In genomic region chr6:87912102-87912501, GRCh38 we compare ENCODE assay signal across 36 cellular contexts.
"Had no signal": no experiment of that assay in that cellular context is flagged by ENCODE, and none has a peak within 500 bp of the region (broad histone marks: within the 10 kb centered on the region; RNA-seq: fewer than 3 reads in every experiment).

No MANE protein-coding gene starts in this region.

- H3K27me3 ChIP-seq: body of pancreas, brain microvascular endothelial cell, breast epithelium had no signal

- H3K4me1 ChIP-seq: adrenal gland, body of pancreas, breast epithelium had no signal

- DNase-seq: activated B cell treated with CpG ODN at 0.5 μM for 24 hours; activated CD4-positive, alpha-beta memory T cell treated with anti-CD3 and anti-CD28 coated beads for 36 hours; activated CD4-positive, alpha-beta T cell treated with anti-CD3 and anti-CD28 coated beads for 4 hours; activated CD4-positive, alpha-beta T cell treated with anti-CD3 and anti-CD28 coated beads, Interleukin-2, amount 10 ng/mL, durations not matched to agents 24 days and 14 days; activated CD4-positive, alpha-beta T cell treated with anti-CD3 and anti-CD28 coated beads, Interleukin-2, amount 50 U/mL, for 1 hour; activated CD4-positive, alpha-beta T cell treated with anti-CD3 and anti-CD28 coated beads, Interleukin-2, amount 50 U/mL, for 4 hours; activated CD4-positive, CD25-positive, alpha-beta regulatory T cell treated with anti-CD3 and anti-CD28 coated beads, Interleukin-2, amount 50 U/mL, for 72 hours; activated CD8-positive, alpha-beta memory T cell treated with anti-CD3 and anti-CD28 coated beads, Interleukin-2, amount 50 U/mL, for 4 hours; activated CD8-positive, alpha-beta T cell treated with anti-CD3 and anti-CD28 coated beads for 36 hours; activated effector memory CD4-positive, alpha-beta T cell treated with anti-CD3 and anti-CD28 coated beads, Interleukin-2, amount 50 U/mL, for 16 hours; activated gamma-delta T cell treated with Interleukin-2 at 50 U/mL for 16 hours; activated naive CD4-positive, alpha-beta T cell; activated naive CD4-positive, alpha-beta T cell treated with anti-CD3 and anti-CD28 coated beads for 36 hours; activated naive CD4-positive, alpha-beta T cell treated with anti-CD3 and anti-CD28 coated beads, Interleukin-2, amount 50 U/mL, for 16 hours; activated naive CD8-positive, alpha-beta T cell treated with anti-CD3 and anti-CD28 coated beads for 36 hours; activated T-cell treated with anti-CD3 and anti-CD28 coated beads for 4 hours; activated T-cell treated with anti-CD3 and anti-CD28 coated beads, Interleukin-2, amount 50 U/mL, for 1 hour; activated T-cell treated with anti-CD3 and anti-CD28 coated beads, Interleukin-2, amount 50 U/mL, for 4 hours; activated T-cell treated with anti-CD3 and anti-CD28 coated beads, Interleukin-2, amount 50 U/mL, for 72 hours; adrenal gland; amniotic stem cell; aorta; body of pancreas; brain microvascular endothelial cell; central memory CD4-positive, alpha-beta T cell; T-helper 9 cell had no signal

- ATAC-seq: activated CD8-positive, alpha-beta T cell treated with anti-CD3 and anti-CD28 coated beads for 36 hours; activated naive CD4-positive, alpha-beta T cell treated with anti-CD3 and anti-CD28 coated beads, Interleukin-2, amount 50 U/mL, for 72 hours; activated T-cell treated with anti-CD3 and anti-CD28 coated beads, Interleukin-2, amount 50 U/mL, for 4 hours; activated T-cell treated with anti-CD3 and anti-CD28 coated beads, Interleukin-2, amount 50 U/mL, for 72 hours; activated T-helper 17 cell treated with anti-CD3 and anti-CD28 coated beads, Interleukin-2, amount 50 U/mL, for 72 hours; body of pancreas had no signal

- H3K27ac ChIP-seq: adrenal gland, body of pancreas, brain microvascular endothelial cell, breast epithelium, coronary artery, VCaP had no signal

- H3K4me3 ChIP-seq: adrenal gland, body of pancreas, breast epithelium, coronary artery had no signal

- H3K27ac Mint-ChIP-seq: activated B cell treated with CpG ODN at 0.5 μM for 24 hours; activated CD4-positive, alpha-beta memory T cell treated with anti-CD3 and anti-CD28 coated beads for 36 hours; activated CD4-positive, alpha-beta T cell treated with anti-CD3 and anti-CD28 coated beads, Interleukin-2, amount 10 ng/mL, durations not matched to agents 24 days and 14 days; activated CD8-positive, alpha-beta T cell treated with anti-CD3 and anti-CD28 coated beads for 36 hours; activated naive CD4-positive, alpha-beta T cell treated with anti-CD3 and anti-CD28 coated beads for 36 hours; activated naive CD4-positive, alpha-beta T cell treated with anti-CD3 and anti-CD28 coated beads, Interleukin-2, amount 50 U/mL, for 72 hours; activated naive CD8-positive, alpha-beta T cell treated with anti-CD3 and anti-CD28 coated beads for 36 hours; activated T-cell treated with anti-CD3 and anti-CD28 coated beads, Interleukin-2, amount 50 U/mL, for 72 hours; activated T-helper 1 cell treated with anti-CD3 and anti-CD28 coated beads, Interleukin-12 subunit alpha, Interleukin-12 subunit beta, Interleukin-2, Interleukin-4 antibody, amounts not matched to agents 30 ng/mL and 10 ng/mL and 1 ng/mL, durations not matched to agents 14 hours and 24 hours and 36 hours; activated T-helper 17 cell treated with anti-CD3 and anti-CD28 coated beads, Interleukin-2, amount 50 U/mL, for 72 hours; T-helper 2 cell treated with Interferon-gamma antibody and Interleukin-4, amounts not matched to agents 5 μg/mL and 100 μg/mL, for 36 hours had no signal

- H3K27me3 Mint-ChIP-seq: activated B cell treated with CpG ODN at 0.5 μM for 24 hours; activated naive CD8-positive, alpha-beta T cell treated with anti-CD3 and anti-CD28 coated beads for 36 hours had no signal

- FAIRE-seq: astrocyte, colon, TTC549 had no signal

- H3K4me3 Mint-ChIP-seq: activated B cell treated with CpG ODN at 0.5 μM for 24 hours; activated CD4-positive, alpha-beta memory T cell treated with anti-CD3 and anti-CD28 coated beads for 36 hours; activated CD4-positive, alpha-beta T cell treated with anti-CD3 and anti-CD28 coated beads, Interleukin-2, amount 10 ng/mL, durations not matched to agents 24 days and 14 days; activated CD8-positive, alpha-beta T cell treated with anti-CD3 and anti-CD28 coated beads for 36 hours; activated naive CD4-positive, alpha-beta T cell treated with anti-CD3 and anti-CD28 coated beads for 36 hours; activated naive CD8-positive, alpha-beta T cell treated with anti-CD3 and anti-CD28 coated beads for 36 hours; activated T-cell treated with anti-CD3 and anti-CD28 coated beads, Interleukin-2, amount 50 U/mL, for 4 hours; activated T-cell treated with anti-CD3 and anti-CD28 coated beads, Interleukin-2, amount 50 U/mL, for 72 hours; activated T-helper 1 cell treated with anti-CD3 and anti-CD28 coated beads, Interleukin-12 subunit alpha, Interleukin-12 subunit beta, Interleukin-2, Interleukin-4 antibody, amounts not matched to agents 30 ng/mL and 10 ng/mL and 1 ng/mL, durations not matched to agents 14 hours and 24 hours and 36 hours; activated T-helper 17 cell treated with anti-CD3 and anti-CD28 coated beads, Interleukin-2, amount 50 U/mL, for 72 hours; T-helper 2 cell treated with Interferon-gamma antibody and Interleukin-4, amounts not matched to agents 5 μg/mL and 100 μg/mL, for 36 hours had no signal

- H3K9me3 ChIP-seq: adrenal gland, body of pancreas had no signal

- H3K36me3 ChIP-seq: adrenal gland, brain microvascular endothelial cell, breast epithelium had no signal

- H3K36me3 Mint-ChIP-seq: activated CD4-positive, alpha-beta memory T cell treated with anti-CD3 and anti-CD28 coated beads for 36 hours; activated naive CD8-positive, alpha-beta T cell treated with anti-CD3 and anti-CD28 coated beads for 36 hours had no signal

- H3K9me3 Mint-ChIP-seq: activated CD4-positive, alpha-beta memory T cell treated with anti-CD3 and anti-CD28 coated beads for 36 hours; activated naive CD4-positive, alpha-beta T cell treated with anti-CD3 and anti-CD28 coated beads for 36 hours; activated naive CD4-positive, alpha-beta T cell treated with anti-CD3 and anti-CD28 coated beads, Interleukin-2, amount 50 U/mL, for 72 hours; activated naive CD8-positive, alpha-beta T cell treated with anti-CD3 and anti-CD28 coated beads for 36 hours; activated T-cell treated with anti-CD3 and anti-CD28 coated beads, Interleukin-2, amount 50 U/mL, for 4 hours; activated T-cell treated with anti-CD3 and anti-CD28 coated beads, Interleukin-2, amount 50 U/mL, for 72 hours; activated T-helper 17 cell treated with anti-CD3 and anti-CD28 coated beads, Interleukin-2, amount 50 U/mL, for 72 hours had no signal
